Comparison of ENCODE assay signal across 1 cellular context in the genomic region with DNA sequence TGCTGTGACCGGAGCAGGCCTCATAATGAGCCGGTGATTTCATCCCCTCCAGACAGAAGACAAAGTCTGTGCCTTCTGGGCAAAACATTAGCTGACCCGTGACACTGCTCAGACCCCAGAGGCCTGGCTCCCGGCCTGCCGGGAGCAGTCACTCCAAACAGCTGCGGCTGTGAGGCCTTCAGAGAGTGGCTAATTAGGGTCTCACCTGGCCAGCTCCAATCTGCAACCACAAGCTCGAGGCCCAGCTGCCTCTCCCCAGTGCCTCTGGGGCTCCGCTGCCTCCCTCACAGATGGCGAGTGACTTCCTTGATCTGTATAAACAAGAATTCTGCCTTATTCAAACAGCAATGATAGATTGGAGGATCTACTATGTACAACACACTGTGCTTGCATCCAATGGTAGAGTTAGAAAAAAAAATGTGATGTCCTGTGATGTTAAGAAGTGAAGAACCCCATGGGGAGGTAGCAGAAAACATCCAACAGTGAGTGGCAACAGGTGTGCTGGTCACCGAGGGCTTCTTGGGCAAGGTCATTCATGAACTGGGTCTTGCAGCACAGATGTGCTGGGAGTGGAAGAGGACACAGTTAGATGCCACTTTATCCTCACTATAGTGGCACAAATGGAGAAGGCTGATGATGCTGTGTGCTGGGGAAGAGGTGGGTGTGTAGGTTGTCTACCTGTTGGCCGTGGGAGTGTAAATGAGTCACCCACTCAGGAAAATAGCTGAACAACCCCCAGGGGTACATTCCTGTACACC.
TF ChIP-seq lines count a peak whose summit lies in the region.

No MANE protein-coding gene starts in this region.

TF ChIP-seq in GM23338, 12 proteins besides CTCF, POLR2A, EP300 and RAD21 (continued from another document):
- TF ChIP-seq, protein P1, sequence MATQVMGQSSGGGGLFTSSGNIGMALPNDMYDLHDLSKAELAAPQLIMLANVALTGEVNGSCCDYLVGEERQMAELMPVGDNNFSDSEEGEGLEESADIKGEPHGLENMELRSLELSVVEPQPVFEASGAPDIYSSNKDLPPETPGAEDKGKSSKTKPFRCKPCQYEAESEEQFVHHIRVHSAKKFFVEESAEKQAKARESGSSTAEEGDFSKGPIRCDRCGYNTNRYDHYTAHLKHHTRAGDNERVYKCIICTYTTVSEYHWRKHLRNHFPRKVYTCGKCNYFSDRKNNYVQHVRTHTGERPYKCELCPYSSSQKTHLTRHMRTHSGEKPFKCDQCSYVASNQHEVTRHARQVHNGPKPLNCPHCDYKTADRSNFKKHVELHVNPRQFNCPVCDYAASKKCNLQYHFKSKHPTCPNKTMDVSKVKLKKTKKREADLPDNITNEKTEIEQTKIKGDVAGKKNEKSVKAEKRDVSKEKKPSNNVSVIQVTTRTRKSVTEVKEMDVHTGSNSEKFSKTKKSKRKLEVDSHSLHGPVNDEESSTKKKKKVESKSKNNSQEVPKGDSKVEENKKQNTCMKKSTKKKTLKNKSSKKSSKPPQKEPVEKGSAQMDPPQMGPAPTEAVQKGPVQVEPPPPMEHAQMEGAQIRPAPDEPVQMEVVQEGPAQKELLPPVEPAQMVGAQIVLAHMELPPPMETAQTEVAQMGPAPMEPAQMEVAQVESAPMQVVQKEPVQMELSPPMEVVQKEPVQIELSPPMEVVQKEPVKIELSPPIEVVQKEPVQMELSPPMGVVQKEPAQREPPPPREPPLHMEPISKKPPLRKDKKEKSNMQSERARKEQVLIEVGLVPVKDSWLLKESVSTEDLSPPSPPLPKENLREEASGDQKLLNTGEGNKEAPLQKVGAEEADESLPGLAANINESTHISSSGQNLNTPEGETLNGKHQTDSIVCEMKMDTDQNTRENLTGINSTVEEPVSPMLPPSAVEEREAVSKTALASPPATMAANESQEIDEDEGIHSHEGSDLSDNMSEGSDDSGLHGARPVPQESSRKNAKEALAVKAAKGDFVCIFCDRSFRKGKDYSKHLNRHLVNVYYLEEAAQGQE (IDR thresholded peaks at IDR 0.05; ENCODE audit: unreplicated experiment): no peak
- no peak for TF ChIP-seq JUNB (IDR thresholded peaks at IDR 0.05; ENCODE audit: unreplicated experiment)
- TF ChIP-seq CREB1 (CRISPR knock-in tag; IDR thresholded peaks at IDR 0.05; ENCODE audit: low read depth): no peak
- TF ChIP-seq NANOG (IDR thresholded peaks at IDR 0.05; ENCODE audit: borderline replicate concordance): no peak
- no peak for TF ChIP-seq ZNF331 (CRISPR knock-in tag; IDR thresholded peaks at IDR 0.05; ENCODE audit: low read depth)
- TF ChIP-seq, protein P2, sequence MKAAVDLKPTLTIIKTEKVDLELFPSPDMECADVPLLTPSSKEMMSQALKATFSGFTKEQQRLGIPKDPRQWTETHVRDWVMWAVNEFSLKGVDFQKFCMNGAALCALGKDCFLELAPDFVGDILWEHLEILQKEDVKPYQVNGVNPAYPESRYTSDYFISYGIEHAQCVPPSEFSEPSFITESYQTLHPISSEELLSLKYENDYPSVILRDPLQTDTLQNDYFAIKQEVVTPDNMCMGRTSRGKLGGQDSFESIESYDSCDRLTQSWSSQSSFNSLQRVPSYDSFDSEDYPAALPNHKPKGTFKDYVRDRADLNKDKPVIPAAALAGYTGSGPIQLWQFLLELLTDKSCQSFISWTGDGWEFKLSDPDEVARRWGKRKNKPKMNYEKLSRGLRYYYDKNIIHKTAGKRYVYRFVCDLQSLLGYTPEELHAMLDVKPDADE (IDR thresholded peaks at IDR 0.05): no peak
